Comparison of ENCODE assay signal across 1 cellular context in the genomic region with DNA sequence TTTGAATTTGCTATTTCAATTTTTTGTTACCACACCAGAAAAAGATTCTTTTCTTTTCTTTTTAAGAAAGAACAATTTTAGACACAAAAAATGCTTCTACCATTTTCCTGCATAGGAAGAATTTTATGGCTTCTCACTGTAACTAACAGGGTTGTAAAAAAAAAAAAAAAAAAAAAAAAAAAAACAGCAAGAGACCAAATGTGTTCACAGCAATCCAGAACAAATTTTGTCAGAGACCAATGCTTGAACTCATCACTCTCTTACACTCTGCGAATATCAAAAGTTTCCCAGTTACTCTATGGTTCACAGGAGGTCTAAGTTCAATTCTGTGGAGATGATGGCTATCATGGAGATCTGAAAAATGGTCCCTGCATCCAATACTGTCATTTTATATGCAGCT.
TF ChIP-seq lines count a peak whose summit lies in the region.

No MANE protein-coding gene starts in this region.

TF ChIP-seq in HEK293, 187 proteins besides CTCF, POLR2A, EP300 and RAD21 (continued from another document):
- no peak for TF ChIP-seq ZNF302 (tag by site-specific recombination; IDR thresholded peaks at IDR 0.05; ENCODE audit: low read depth)
- TF ChIP-seq ZNF747 (tag by site-specific recombination; IDR thresholded peaks at IDR 0.05): no peak
